ENCODE assay signal across 34 cellular contexts in genomic region chr17:53525590-53525989, GRCh38.
"Had no signal": no experiment of that assay in that cellular context is flagged by ENCODE, and none has a peak within 500 bp of the region (broad histone marks: within the 10 kb centered on the region; RNA-seq: fewer than 3 reads in every experiment).

No MANE protein-coding gene starts in this region.

- H3K4me3 Mint-ChIP-seq: activated CD4-positive, alpha-beta T cell treated with anti-CD3 and anti-CD28 coated beads for 36 hours; activated CD4-positive, alpha-beta T cell treated with anti-CD3 and anti-CD28 coated beads, Interleukin-2, amount 10 ng/mL, durations not matched to agents 7 days and 5 days; activated naive CD4-positive, alpha-beta T cell treated with anti-CD3 and anti-CD28 coated beads for 36 hours; activated naive CD8-positive, alpha-beta T cell; activated naive CD8-positive, alpha-beta T cell treated with anti-CD3 and anti-CD28 coated beads, Interleukin-2, amount 50 U/mL, for 24 hours; activated T-cell treated with anti-CD3 and anti-CD28 coated beads, Interleukin-2, amount 50 U/mL, for 4 hours; activated T-helper 1 cell treated with anti-CD3 and anti-CD28 coated beads, Interleukin-12 subunit alpha, Interleukin-12 subunit beta, Interleukin-2, Interleukin-4 antibody, amounts not matched to agents 30 ng/mL and 10 ng/mL and 1 ng/mL, durations not matched to agents 14 hours and 24 hours and 36 hours; brain; WTC11 had no signal

- H3K27ac ChIP-seq: SJCRH30, SK-N-MC had no signal

- DNase-seq: activated CD4-positive, alpha-beta T cell treated with anti-CD3 and anti-CD28 coated beads for 36 hours; activated CD4-positive, alpha-beta T cell treated with anti-CD3 and anti-CD28 coated beads, Interleukin-2, amount 10 ng/mL, durations not matched to agents 7 days and 5 days; activated CD4-positive, alpha-beta T cell treated with anti-CD3 and anti-CD28 coated beads, Interleukin-2, amount 50 U/mL, for 48 hours; activated CD8-positive, alpha-beta memory T cell treated with anti-CD3 and anti-CD28 coated beads, Interleukin-2, amount 50 U/mL, for 4 hours; activated gamma-delta T cell treated with Interleukin-2 at 50 U/mL for 16 hours; activated naive CD4-positive, alpha-beta T cell treated with anti-CD3 and anti-CD28 coated beads for 36 hours; activated naive CD8-positive, alpha-beta T cell treated with anti-CD3 and anti-CD28 coated beads, Interleukin-2, amount 50 U/mL, for 24 hours; activated T-cell treated with anti-CD3 and anti-CD28 coated beads for 4 hours; activated T-cell treated with anti-CD3 and anti-CD28 coated beads, Interleukin-2, amount 50 U/mL, for 4 hours; anterior cingulate cortex; central memory CD4-positive, alpha-beta T cell; Kasumi-1; KG1; MG63; NCI-H1048; NCI-H1105 treated with DMSO at 0.1 percent for 48 hours; NCI-H1436; NCI-H1694; NCI-H1930; NCI-H2081 treated with DMSO at 0.1 percent for 48 hours; NCI-H226; NCI-H446 treated with DMSO at 0.1 percent for 48 hours; NCI-H524; NK-92 treated with Interleukin-12 subunit alpha and Interleukin-12 subunit beta, amount 100 ng/mL, for 24 hours; SHP77; SJCRH30; T1000 had no signal

- H3K9me3 ChIP-seq: MG63, SJCRH30 had no signal

- H3K4me3 ChIP-seq: MG63, SJCRH30, SK-N-MC had no signal

- H3K9me3 Mint-ChIP-seq: activated CD4-positive, alpha-beta T cell treated with anti-CD3 and anti-CD28 coated beads, Interleukin-2, amount 10 ng/mL, durations not matched to agents 7 days and 5 days had no signal

- H3K4me1 Mint-ChIP-seq: activated CD4-positive, alpha-beta T cell treated with anti-CD3 and anti-CD28 coated beads for 36 hours; activated CD4-positive, alpha-beta T cell treated with anti-CD3 and anti-CD28 coated beads, Interleukin-2, amount 10 ng/mL, durations not matched to agents 7 days and 5 days; activated naive CD8-positive, alpha-beta T cell treated with anti-CD3 and anti-CD28 coated beads, Interleukin-2, amount 50 U/mL, for 24 hours; brain had no signal

- H3K4me1 ChIP-seq: SJCRH30 had no signal

- H3K27ac Mint-ChIP-seq: activated CD4-positive, alpha-beta T cell treated with anti-CD3 and anti-CD28 coated beads for 36 hours; activated CD4-positive, alpha-beta T cell treated with anti-CD3 and anti-CD28 coated beads, Interleukin-2, amount 10 ng/mL, durations not matched to agents 7 days and 5 days; activated naive CD4-positive, alpha-beta T cell treated with anti-CD3 and anti-CD28 coated beads for 36 hours; activated naive CD8-positive, alpha-beta T cell; activated naive CD8-positive, alpha-beta T cell treated with anti-CD3 and anti-CD28 coated beads, Interleukin-2, amount 50 U/mL, for 24 hours; activated T-helper 1 cell treated with anti-CD3 and anti-CD28 coated beads, Interleukin-12 subunit alpha, Interleukin-12 subunit beta, Interleukin-2, Interleukin-4 antibody, amounts not matched to agents 30 ng/mL and 10 ng/mL and 1 ng/mL, durations not matched to agents 14 hours and 24 hours and 36 hours; brain had no signal

- H3K36me3 ChIP-seq: MG63, SJCRH30 had no signal

- H3K27me3 ChIP-seq: MG63, SJCRH30 had no signal

- FAIRE-seq: TTC549 had no signal

- H3K27me3 Mint-ChIP-seq: activated CD4-positive, alpha-beta T cell treated with anti-CD3 and anti-CD28 coated beads for 36 hours; activated CD4-positive, alpha-beta T cell treated with anti-CD3 and anti-CD28 coated beads, Interleukin-2, amount 10 ng/mL, durations not matched to agents 7 days and 5 days; activated naive CD8-positive, alpha-beta T cell; activated naive CD8-positive, alpha-beta T cell treated with anti-CD3 and anti-CD28 coated beads, Interleukin-2, amount 50 U/mL, for 24 hours had no signal

- ATAC-seq: activated CD4-positive, alpha-beta T cell treated with anti-CD3 and anti-CD28 coated beads for 36 hours; activated CD4-positive, CD25-positive, alpha-beta regulatory T cell treated with anti-CD3 and anti-CD28 coated beads, Interleukin-2, amount 50 U/mL, for 24 hours; activated naive CD8-positive, alpha-beta T cell treated with anti-CD3 and anti-CD28 coated beads, Interleukin-2, amount 50 U/mL, for 24 hours; activated T-cell treated with anti-CD3 and anti-CD28 coated beads, Interleukin-2, amount 50 U/mL, for 4 hours; WTC11 had no signal

- H3K36me3 Mint-ChIP-seq: activated naive CD8-positive, alpha-beta T cell; brain had no signal
